ENCODE assay signal across 1 cellular context in genomic region chrX:154991039-154991438, GRCh38.
TF ChIP-seq lines count a peak whose summit lies in the region.

No MANE protein-coding gene starts in this region.

TF ChIP-seq in SK-N-SH treated with all-trans-retinoic acid at 6 μM for 48 hours, 23 proteins besides CTCF, POLR2A, EP300 and RAD21 (continued from another document):
- TF ChIP-seq POU6F1 (CRISPR knock-in tag; IDR thresholded peaks at IDR 0.05; ENCODE audit: borderline replicate concordance, low read depth), result no peak
- TF ChIP-seq ESRRG (CRISPR knock-in tag; IDR thresholded peaks at IDR 0.05), result no peak
- no peak for TF ChIP-seq ZC3H10 (CRISPR knock-in tag; IDR thresholded peaks at IDR 0.05)
- TF ChIP-seq PATZ1 (CRISPR knock-in tag; IDR thresholded peaks at IDR 0.05; ENCODE audit: borderline replicate concordance), result no peak
TF ChIP-seq in SK-N-SH treated with all-trans-retinoic acid at 6 μM for 48 hours: peak in this region for 0.
